ENCODE assay signal across 21 cellular contexts in the genomic region with DNA sequence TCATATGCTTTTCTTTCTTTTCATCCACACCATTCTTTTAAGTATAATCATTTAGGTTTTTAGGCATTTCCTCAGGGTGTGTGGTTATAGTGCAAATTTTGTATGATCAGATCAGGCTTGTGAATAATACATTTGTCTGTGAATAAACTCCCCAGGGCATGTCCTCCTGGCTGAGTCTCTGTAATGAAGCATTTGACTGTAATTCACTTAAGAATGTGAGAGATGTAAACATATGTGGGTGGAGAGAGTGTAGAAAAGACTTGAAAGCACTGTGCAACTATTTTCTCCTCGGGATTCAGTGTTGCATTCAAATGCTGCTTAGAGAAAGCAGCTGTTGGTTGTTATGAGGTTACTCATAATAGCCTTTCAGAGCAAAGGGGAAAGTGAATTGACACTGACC.
DNase-seq lines count a peak whose midpoint lies in the region; ATAC-seq, FAIRE-seq and TF ChIP-seq lines count a peak whose summit lies in the region.
"Had no signal": no experiment of that assay in that cellular context is flagged by ENCODE, and none has a peak within 500 bp of the region (broad histone marks: within the 10 kb centered on the region; RNA-seq: fewer than 3 reads in every experiment).

No MANE protein-coding gene starts in this region.

- H3K9me3 Mint-ChIP-seq in activated naive CD4-positive, alpha-beta T cell treated with anti-CD3 and anti-CD28 coated beads for 36 hours, result peaks cover 8% of the 10 kb centered on the region

- peak; percentile 92 for DNase-seq in ELR (ENCODE audit: low read depth)
- peak; percentile 6 for DNase-seq in SK-MEL-5 (ENCODE audit: low read depth, low spot score)
- peak; percentile 80 to 98 for DNase-seq in fibroblast of lung (ENCODE audit: low read depth in 2 of 2)
- peak; percentile 84 for DNase-seq in osteoblast (ENCODE audit: insufficient read length, low spot score, missing footprints)
- DNase-seq in activated naive CD4-positive, alpha-beta T cell treated with anti-CD3 and anti-CD28 coated beads for 36 hours, result no peak
- DNase-seq in NCI-H524 treated with DMSO at 0.1 percent for 48 hours (lab: John Stamatoyannopoulos, UW), result no peak
- no peak for DNase-seq in H54 (ENCODE audit: insufficient read length, low spot score)
- DNase-seq: activated effector memory CD4-positive, alpha-beta T cell treated with Interleukin-2 at 50 U/mL for 16 hours; aorta; CD4-positive, CD25-positive, alpha-beta regulatory T cell; DND-41; islet precursor cell; Karpas-422; NCI-H187 treated with DMSO at 0.1 percent for 48 hours; NCI-H510A treated with DMSO at 0.1 percent for 48 hours; pancreas; PC-9; stimulated activated naive CD8-positive, alpha-beta T cell treated with anti-CD3 and anti-CD28 coated beads, Interleukin-15, Interleukin-2, amounts not matched to agents 100 U/mL and 50 U/mL, for 24 hours had no signal

- no peak overlapping the region for H3K4me3 Mint-ChIP-seq in activated naive CD4-positive, alpha-beta T cell treated with anti-CD3 and anti-CD28 coated beads for 36 hours
- H3K4me3 Mint-ChIP-seq: CD4-positive, CD25-positive, alpha-beta regulatory T cell had no signal

- intact Hi-C loops in activated naive CD4-positive, alpha-beta T cell treated with anti-CD3 and anti-CD28 coated beads for 36 hours (cut with micrococcal nuclease), result no loop called here

- no peak overlapping the region for H3K4me3 ChIP-seq in fibroblast of lung (replicated peaks in 1 of 4; ENCODE audit: control extremely low read depth in 1 of 4, insufficient read depth in 1 of 4, low read depth in 3 of 4, low read length in 4 of 4)
- H3K4me3 ChIP-seq in osteoblast (ENCODE audit: insufficient read depth, low read length), result no peak overlapping the region
- H3K4me3 ChIP-seq: GM12878, pancreas, PC-9 had no signal

- TF ChIP-seq POLR2A in H54 (IDR thresholded peaks at IDR 0.05; ENCODE audit: low read depth, low read length), result no peak

- H4K20me1 ChIP-seq in fibroblast of lung (ENCODE audit: control insufficient read depth, extremely low read depth, insufficient read depth, low read length), result no peaks in the 10 kb centered on the region
- no peaks in the 10 kb centered on the region for H4K20me1 ChIP-seq in osteoblast (ENCODE audit: insufficient read depth, low read length)

- no peak overlapping the region for H3K27ac Mint-ChIP-seq in activated naive CD4-positive, alpha-beta T cell treated with anti-CD3 and anti-CD28 coated beads for 36 hours
- H3K27ac Mint-ChIP-seq: CD4-positive, CD25-positive, alpha-beta regulatory T cell had no signal

- H3K27me3 Mint-ChIP-seq in activated naive CD4-positive, alpha-beta T cell treated with anti-CD3 and anti-CD28 coated beads for 36 hours (ENCODE audit: low read depth), result no peaks in the 10 kb centered on the region
- H3K27me3 Mint-ChIP-seq: CD4-positive, CD25-positive, alpha-beta regulatory T cell had no signal

- H3K4me1 Mint-ChIP-seq in activated naive CD4-positive, alpha-beta T cell treated with anti-CD3 and anti-CD28 coated beads for 36 hours (ENCODE audit: low read depth), result no peaks in the 10 kb centered on the region
- H3K4me1 Mint-ChIP-seq: CD4-positive, CD25-positive, alpha-beta regulatory T cell had no signal

- H3K79me2 ChIP-seq in fibroblast of lung (ENCODE audit: control insufficient read depth, insufficient read depth, low read length) (no peaks in the 10 kb centered on the region), osteoblast (ENCODE audit: insufficient read depth, low read length) (no peaks in the 10 kb centered on the region)

- no peak overlapping the region for H3K9ac ChIP-seq in fibroblast of lung (ENCODE audit: insufficient read depth, low read length)

- H3K4me1 ChIP-seq in fibroblast of lung (ENCODE audit: control insufficient read depth, extremely low read depth, insufficient read depth, low read length) (no peaks in the 10 kb centered on the region), osteoblast (ENCODE audit: insufficient read depth, low read length) (peaks cover 16% of the 10 kb centered on the region)
- H3K4me1 ChIP-seq: pancreas had no signal

- TF ChIP-seq CTCF in fibroblast of lung (conservative IDR thresholded peaks at IDR 0.05 in 1 of 2, IDR thresholded peaks at IDR 0.05 in 1 of 2; ENCODE audit: low read depth in 1 of 2, low read length in 2 of 2), result no peak
- no peak for TF ChIP-seq CTCF in osteoblast (IDR thresholded peaks at IDR 0.05; ENCODE audit: extremely low read depth, low read depth, low read length)

- no peak overlapping the region for H2AFZ ChIP-seq in fibroblast of lung (ENCODE audit: low read length)
- H2AFZ ChIP-seq in osteoblast (ENCODE audit: low read length), result peak overlapping the region; percentile 54
- H2AFZ ChIP-seq: PC-9 had no signal

- no peak for FAIRE-seq in H54 (lab: Jason Lieb, UNC)
- FAIRE-seq: GM12878, pancreas had no signal

- H3K36me3 Mint-ChIP-seq in activated naive CD4-positive, alpha-beta T cell treated with anti-CD3 and anti-CD28 coated beads for 36 hours (ENCODE audit: low read depth), result no peaks in the 10 kb centered on the region
- H3K36me3 Mint-ChIP-seq: CD4-positive, CD25-positive, alpha-beta regulatory T cell had no signal

- no peaks in the 10 kb centered on the region for H3K9me3 ChIP-seq in fibroblast of lung (ENCODE audit: control insufficient read depth, insufficient read depth, low read depth, low read length)
- H3K9me3 ChIP-seq in osteoblast (ENCODE audit: low read depth, low read length), result no peaks in the 10 kb centered on the region
- H3K9me3 ChIP-seq: pancreas had no signal

- no peak for ATAC-seq in GM19397 (IDR thresholded peaks at IDR 0.05; ENCODE audit: unreplicated experiment)
- ATAC-seq: GM12878; HCT116; stimulated activated naive CD8-positive, alpha-beta T cell treated with anti-CD3 and anti-CD28 coated beads, Interleukin-15, Interleukin-2, amounts not matched to agents 100 U/mL and 50 U/mL, for 24 hours had no signal

- no peak overlapping the region for H3K4me2 ChIP-seq in fibroblast of lung (ENCODE audit: extremely low read depth, insufficient read depth, low read length)
- peak overlapping the region; percentile 72 for H3K4me2 ChIP-seq in osteoblast (ENCODE audit: insufficient read depth, low read length)
- H3K4me2 ChIP-seq: PC-9 had no signal

- CTCF ChIA-PET in activated naive CD4-positive, alpha-beta T cell treated with anti-CD3 and anti-CD28 coated beads for 36 hours (lab: Charles Lee), result no interaction called here

- no peaks in the 10 kb centered on the region for H3K36me3 ChIP-seq in fibroblast of lung (ENCODE audit: control insufficient read depth, insufficient read depth, low read length)
- H3K36me3 ChIP-seq in osteoblast (ENCODE audit: insufficient read depth, low read length), result no peaks in the 10 kb centered on the region
- H3K36me3 ChIP-seq: pancreas had no signal

- in situ Hi-C loops in SK-MEL-5 (cut with HindIII; ENCODE audit: low pct_unique_long_range_greater_than_20kb, low sequenced_read_pairs), result no loop called here

- no peaks in the 10 kb centered on the region for H3K27me3 ChIP-seq in fibroblast of lung (ENCODE audit: control insufficient read depth, insufficient read depth, low read length)
- H3K27me3 ChIP-seq in osteoblast (ENCODE audit: insufficient read depth, low read length), result no peaks in the 10 kb centered on the region
- H3K27me3 ChIP-seq: pancreas had no signal

- H3K27ac ChIP-seq in fibroblast of lung (ENCODE audit: insufficient read depth, low read length) (no peak overlapping the region), osteoblast (ENCODE audit: low read depth, low read length) (peak overlapping the region; percentile 63)
- H3K27ac ChIP-seq: pancreas, PC-9 had no signal

Comparison
In these comparisons a context has a peak if more than half of its experiments do, and no peak if none do; other contexts are left out.
1. DNase-seq: peak in ELR (single experiment), SK-MEL-5 (single experiment), fibroblast of lung (2 of 2) and osteoblast (single experiment); none in activated naive CD4-positive, alpha-beta T cell treated with anti-CD3 and anti-CD28 coated beads for 36 hours (single experiment), NCI-H524 treated with DMSO at 0.1 percent for 48 hours (single experiment) and H54 (single experiment).